In the genomic region with DNA sequence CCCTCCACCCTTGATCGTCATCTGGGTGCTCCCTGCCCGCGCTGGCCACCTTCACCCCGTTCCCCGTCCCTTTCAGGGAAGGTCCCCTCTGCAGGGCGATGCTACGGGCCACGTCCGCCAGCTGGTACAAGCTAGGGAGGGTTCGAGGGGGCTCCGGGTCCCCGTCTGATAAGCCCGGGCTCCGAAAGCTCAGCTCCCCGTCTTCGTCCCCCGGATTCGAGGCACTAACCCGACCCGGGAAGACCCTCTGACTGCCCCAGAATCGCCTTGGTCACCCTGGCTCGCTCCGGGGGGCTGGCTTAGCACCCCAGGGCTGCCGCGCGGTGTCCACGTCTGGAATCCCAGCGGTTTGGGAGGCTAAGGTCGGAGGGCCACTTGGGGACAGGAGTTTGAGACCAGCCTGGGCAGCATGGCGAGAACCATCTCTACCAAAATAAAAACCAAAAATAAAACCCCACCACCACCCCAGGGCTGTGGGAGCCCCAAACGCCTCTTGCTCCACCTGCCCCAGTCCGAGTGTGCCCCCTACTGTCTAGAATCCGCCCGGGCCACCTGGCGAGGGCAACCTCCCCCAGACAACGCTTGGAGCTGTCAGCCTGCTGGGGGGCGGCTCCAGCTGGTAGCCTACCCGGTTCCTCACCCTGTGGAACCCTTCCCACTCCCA, we compare ENCODE assay signal across 7 cellular contexts. TPM values are rescaled to one million over a fixed set of nuclear protein-coding genes. Genes with fewer than 3 reads are reported as not detected.
A peak's percentile ranks its signal among the peaks of the same experiment; 100 is the strongest.
DNase-seq lines count a peak whose midpoint lies in the region; ATAC-seq and TF ChIP-seq lines count a peak whose summit lies in the region.

No MANE protein-coding gene starts in this region.

- intact Hi-C loops in stomach (cut with DNase I; ENCODE audit: low total_unique reads): loop anchor here (5.0 kb wide), 1 partner anchor 57 kb away; no protein-coding TSS in a partner anchor

- no peaks in the 10 kb centered on the region for H3K9me3 ChIP-seq in stomach

- no peak for TF ChIP-seq EP300 in stomach (IDR thresholded peaks at IDR 0.05)

- H3K9me3 Mint-ChIP-seq in naive thymus-derived CD8-positive, alpha-beta T cell: no peaks in the 10 kb centered on the region

- peak; percentile 48 for ATAC-seq in esophagus mucosa
- peak; percentile 18 to 23 for ATAC-seq in naive thymus-derived CD8-positive, alpha-beta T cell

- peaks cover 15 to 46% (median 25%) of the 10 kb centered on the region in 4 donors for H3K4me1 Mint-ChIP-seq in naive thymus-derived CD8-positive, alpha-beta T cell

- DNase-seq in GM13976 (ENCODE audit: low spot score) (peak; percentile 82), NCI-H748 (lab: John Stamatoyannopoulos, UW; ENCODE audit: unreplicated experiment) (peak; percentile 69), stomach (peak; percentile 84), H4 (ENCODE audit: low spot score) (no peak)
- DNase-seq in activated CD8-positive, alpha-beta memory T cell treated with anti-CD3 and anti-CD28 coated beads, Interleukin-2, amount 50 U/mL, for 48 hours: peak; percentile 92
- peak; percentile 58 to 87 (median 66) for DNase-seq in naive thymus-derived CD8-positive, alpha-beta T cell

- POLR2A ChIA-PET in naive thymus-derived CD8-positive, alpha-beta T cell (lab: Charles Lee): interaction anchor here (0.7 to 5.2 kb wide), 15 partner anchors 11 to 264 kb away, joined by 3 to 45 read pairs (median 9); a partner anchor contains a TSS

- H3K4me3 ChIP-seq in stomach: peak overlapping the region; percentile 62 to 93 (median 76)

- H3K36me3 Mint-ChIP-seq in naive thymus-derived CD8-positive, alpha-beta T cell: no peaks in the 10 kb centered on the region

- H3K4me3 Mint-ChIP-seq in naive thymus-derived CD8-positive, alpha-beta T cell: peak overlapping the region; percentile 79 to 92 (median 85)

- peak overlapping the region; percentile 90 to 95 (median 92) for H3K27ac ChIP-seq in stomach

- H3K27ac Mint-ChIP-seq in naive thymus-derived CD8-positive, alpha-beta T cell: peak overlapping the region; percentile 25 to 96 (median 76)

- TF ChIP-seq POLR2A in stomach (IDR thresholded peaks at IDR 0.05): no peak

- H3K4me1 ChIP-seq in stomach: peaks cover 31 to 47% (median 46%) of the 10 kb centered on the region in 4 donors

- H3K36me3 ChIP-seq in stomach: peaks cover 0 to 5% (median 4%) of the 10 kb centered on the region in 4 donors

- in situ Hi-C loops in GM13976 (cut with MboI; ENCODE audit: low sequenced_read_pairs, unreplicated experiment): loop anchor here (5.0 kb wide), 1 partner anchor 52 kb away; no protein-coding TSS in a partner anchor

- 2 to 10% (median 3%) methylated on average over 8 to 38 of the region's 38 CpGs for WGBS in stomach, 5 donors

- H3K27me3 Mint-ChIP-seq in naive thymus-derived CD8-positive, alpha-beta T cell: no peaks in the 10 kb centered on the region

- TF ChIP-seq CTCF in GM13976 (IDR thresholded peaks at IDR 0.05; ENCODE audit: borderline replicate concordance, control extremely low read depth, extremely low read depth, insufficient read depth, missing control alignments) (peak; percentile 90), stomach (IDR thresholded peaks at IDR 0.05) (peak in 5 of 7 experiments; percentile 56 to 89 (median 66))

- no peaks in the 10 kb centered on the region for H3K27me3 ChIP-seq in stomach

RNA-seq across cellular contexts. Expression of a gene that starts 1.1 kb away (rescaled TPM):
- 3.6 TPM for total RNA-seq in esophagus mucosa
- 10 to 100 TPM; 20.7 to 20.8 TPM for total RNA-seq in naive thymus-derived CD8-positive, alpha-beta T cell
- 1 to 10 TPM; 1.2 to 2.0 (median 1.5) TPM for polyA plus RNA-seq in naive thymus-derived CD8-positive, alpha-beta T cell
- total RNA-seq in stomach: 10 to 100 TPM in 2 of 5 donors, 1 to 10 TPM in 2, under 1 TPM in 1; 0.29 to 15.8 (median 6.5) TPM
- polyA plus RNA-seq in stomach: 1 to 10 TPM; 1.8 to 5.9 (median 4.6) TPM
- total RNA-seq in H4 (2014; rRNA removed; shearing (Covaris generic)): 2.9 and 4.7 TPM in 2 replicates

RNA-seq across cellular contexts. Expression of a gene that starts 15.8 kb away (rescaled TPM):
- total RNA-seq in esophagus mucosa: 2.3 TPM
- 1 to 10 TPM in 1 of 2 experiments, under 1 TPM in 1; 0.63 to 1.3 TPM for total RNA-seq in naive thymus-derived CD8-positive, alpha-beta T cell
- polyA plus RNA-seq in naive thymus-derived CD8-positive, alpha-beta T cell: under 1 TPM in 1 of 3 donors, not detected in 2; 0.25 TPM
- 100 to 1,000 TPM in 1 of 5 donors, 10 to 100 TPM in 2, 1 to 10 TPM in 2; 4.1 to 119 (median 53.1) TPM for total RNA-seq in stomach
- 1 to 10 TPM; 1.4 to 2.7 (median 2.0) TPM for polyA plus RNA-seq in stomach
- 0.06 TPM in 1 of 2 replicates, not detected in the other for total RNA-seq in H4 (2014; rRNA removed; shearing (Covaris generic))

RNA-seq across cellular contexts. Expression of a gene that starts 19.9 kb away (rescaled TPM):
- total RNA-seq in esophagus mucosa: 5.3 TPM
- 1 to 10 TPM; 1.4 to 1.7 TPM for total RNA-seq in naive thymus-derived CD8-positive, alpha-beta T cell
- polyA plus RNA-seq in naive thymus-derived CD8-positive, alpha-beta T cell: 1 to 10 TPM; 3.4 to 4.0 (median 3.4) TPM
- 100 to 1,000 TPM in 1 of 5 donors, 10 to 100 TPM in 3, 1 to 10 TPM in 1; 8.6 to 284 (median 39.1) TPM for total RNA-seq in stomach
- 10 to 100 TPM; 15.6 to 32.4 (median 19.2) TPM for polyA plus RNA-seq in stomach
- total RNA-seq in H4 (2014; rRNA removed; shearing (Covaris generic)): 3.2 and 4.9 TPM in 2 replicates

RNA-seq across cellular contexts. Expression of a gene that starts 54.9 kb away (rescaled TPM):
- total RNA-seq in esophagus mucosa (171 TPM), stomach (100 to 1,000 TPM; 126 to 252 (median 201) TPM)
- 100 to 1,000 TPM; 523 to 532 TPM for total RNA-seq in naive thymus-derived CD8-positive, alpha-beta T cell
- polyA plus RNA-seq in naive thymus-derived CD8-positive, alpha-beta T cell: 100 to 1,000 TPM; 133 to 227 (median 176) TPM
- polyA plus RNA-seq in stomach: 10 to 100 TPM; 33.6 to 83.4 (median 38.4) TPM
- total RNA-seq in H4 (2014; rRNA removed; shearing (Covaris generic)): 77.5 and 84.5 TPM in 2 replicates
